Comparison of ENCODE assay signal across 8 cellular contexts in the genomic region with DNA sequence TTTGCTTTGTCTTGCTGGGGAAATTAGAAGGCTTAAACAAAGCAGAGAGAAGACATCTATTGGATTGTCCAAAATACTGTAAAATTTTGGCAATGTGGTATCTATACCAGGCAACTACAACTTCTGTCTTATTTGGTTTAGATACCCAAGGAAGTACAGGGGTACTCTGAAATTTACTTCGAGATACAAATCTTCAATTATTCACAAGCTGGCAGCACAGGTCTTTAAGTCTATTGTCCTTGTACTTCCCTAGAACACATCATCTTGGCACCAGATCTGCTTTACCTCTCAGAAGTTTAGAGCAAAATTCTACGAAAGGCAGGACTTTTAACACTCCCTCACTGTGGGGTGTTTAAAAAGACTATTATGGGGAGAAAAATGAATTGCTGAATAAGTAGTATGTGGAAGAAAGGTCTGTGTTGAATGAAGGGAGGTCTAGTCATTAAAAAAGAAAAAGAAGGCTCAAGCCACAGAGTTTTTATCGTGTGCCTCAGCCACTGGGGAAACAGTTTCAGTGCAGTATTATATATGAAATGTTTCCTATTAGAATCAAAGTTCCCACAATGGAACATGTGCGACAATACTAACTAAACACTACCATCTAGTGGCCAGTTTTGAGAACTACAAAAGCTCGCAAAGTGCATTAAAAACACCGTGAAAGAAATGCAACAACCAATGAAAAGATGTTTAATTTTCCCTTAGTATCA.
DNase-seq lines count a peak whose midpoint lies in the region; ATAC-seq and TF ChIP-seq lines count a peak whose summit lies in the region.

No MANE protein-coding gene starts in this region.

- ATAC-seq in GM21381 (IDR thresholded peaks at IDR 0.05; ENCODE audit: unreplicated experiment): peak; percentile 51
- ATAC-seq in HG03571 (IDR thresholded peaks at IDR 0.05; ENCODE audit: unreplicated experiment): peak; percentile 50
- ATAC-seq in right lobe of liver: peak; percentile 88 to 92 (median 90)

- H3K9me3 ChIP-seq in PC-9 (ENCODE audit: insufficient read depth, low read depth) (peaks cover 8% of the 10 kb centered on the region; the same call in 1 of the 2 replicates), right lobe of liver (no peaks in the 10 kb centered on the region), transverse colon (no peaks in the 10 kb centered on the region)

- intact Hi-C loops in PC-9 (cut with micrococcal nuclease; ENCODE audit: unreplicated experiment): loop anchor here (1.0 to 10.0 kb wide), 10 partner anchors 31 to 909 kb away; no protein-coding TSS in a partner anchor
- intact Hi-C loops in right lobe of liver (cut with DNase I): no loop called here
- intact Hi-C loops in transverse colon (cut with DNase I; ENCODE audit: low total_unique reads): loop anchor here (2.0 to 10.0 kb wide), 2 partner anchors 411 to 615 kb away; no protein-coding TSS in a partner anchor

- H3K9me2 ChIP-seq in PC-9 (ENCODE audit: insufficient read depth): no peaks in the 10 kb centered on the region

- no peaks in the 10 kb centered on the region for H4K20me1 ChIP-seq in PC-9 (ENCODE audit: insufficient read depth)

- peak overlapping the region; percentile 49; the same call in 1 of the 2 replicates for H3K4me3 ChIP-seq in PC-9
- no peak overlapping the region for H3K4me3 ChIP-seq in coronary artery
- no peak overlapping the region for H3K4me3 ChIP-seq in right lobe of liver
- H3K4me3 ChIP-seq in transverse colon: peak overlapping the region in 1 of 4 donors; percentile 26

- TF ChIP-seq CTCF in PC-9 (conservative IDR thresholded peaks at IDR 0.05) (peak; percentile 86), coronary artery (IDR thresholded peaks at IDR 0.05) (peak; percentile 50), right lobe of liver (IDR thresholded peaks at IDR 0.05) (peak; percentile 74 to 87 (median 77)), transverse colon (IDR thresholded peaks at IDR 0.05) (peak; percentile 77 to 84 (median 81))

- H3K36me3 ChIP-seq in PC-9 (ENCODE audit: low read depth) (no peaks in the 10 kb centered on the region), right lobe of liver (no peaks in the 10 kb centered on the region), transverse colon (no peaks in the 10 kb centered on the region)

- peaks cover 26% of the 10 kb centered on the region for H3F3A ChIP-seq in PC-9 (ENCODE audit: insufficient read depth, low read depth)

- no peak for TF ChIP-seq POLR2A in right lobe of liver (IDR thresholded peaks at IDR 0.05)
- TF ChIP-seq POLR2A in transverse colon (IDR thresholded peaks at IDR 0.05): no peak

- H3K4me1 ChIP-seq in PC-9 (replicated peaks; ENCODE audit: insufficient read depth) (peaks cover 32% of the 10 kb centered on the region), right lobe of liver (no peaks in the 10 kb centered on the region), transverse colon (peaks cover 0 to 21% (median 17%) of the 10 kb centered on the region in 4 donors)

- in situ Hi-C loops in transverse colon (cut with MboI; ENCODE audit: low pct_ligation_motif_present in 1 of 4, low pct_unique_long_range_greater_than_20kb in 1 of 4, low sequenced_read_pairs in 3 of 4): loop anchor here (5.0 to 25.0 kb wide), 12 partner anchors 125 to 915 kb away; no protein-coding TSS in a partner anchor

- 13% methylated on average over 6 of the region's 6 CpGs for WGBS in right lobe of liver (ENCODE audit: insufficient coverage, low coverage, low lambda C conversion rate, missing lambda C conversion rate)
- WGBS in transverse colon (ENCODE audit: low coverage in 1 of 2), 2 donors: 5 to 9% methylated on average over 5 to 6 of the region's 6 CpGs

- POLR2A ChIA-PET in PC-9 (lab: Charles Lee; ENCODE audit: unreplicated experiment): interaction anchor here (0.6 kb wide), 1 partner anchor 1873 kb away, joined by 7 read pairs; no protein-coding TSS in a partner anchor

- TF ChIP-seq EP300 in transverse colon (IDR thresholded peaks at IDR 0.05; ENCODE audit: low read depth): no peak

- H2AFZ ChIP-seq in PC-9: peak overlapping the region; percentile 46; the same call in 1 of the 2 replicates

- CTCF ChIA-PET in PC-9 (lab: Charles Lee): interaction anchor here (0.6 to 1.4 kb wide), 4 partner anchors 126 to 411 kb away, joined by 3 to 5 read pairs (median 4); no protein-coding TSS in a partner anchor

- H3K27ac ChIP-seq in PC-9 (peak overlapping the region; percentile 94), coronary artery (no peak overlapping the region), right lobe of liver (peak overlapping the region in 1 of 3 donors; percentile 3), transverse colon (peak overlapping the region; percentile 67 to 75 (median 72))

- DNase-seq in NCI-H2081 (lab: John Stamatoyannopoulos, UW) (peak; percentile 36 to 41), NCI-H2081 treated with DMSO at 0.1 percent for 48 hours (lab: John Stamatoyannopoulos, UW) (no peak), PC-9 (peak; percentile 28 to 58), coronary artery (ENCODE audit: low spot score) (no peak), right lobe of liver (no peak), transverse colon (no peak)

- no peaks in the 10 kb centered on the region for H3K79me2 ChIP-seq in PC-9 (ENCODE audit: low read depth)

- BruUV-seq in PC-9 (replicated peaks; lab: Mats Ljungman, UMichigan): no TSS peak

- H3K4me2 ChIP-seq in PC-9: peak overlapping the region; percentile 84

- H3K27me3 ChIP-seq in PC-9 (ENCODE audit: insufficient read depth, low read depth) (no peaks in the 10 kb centered on the region), right lobe of liver (no peaks in the 10 kb centered on the region), transverse colon (no peaks in the 10 kb centered on the region)

Comparison
In these comparisons a context has a peak if more than half of its experiments do, and no peak if none do; other contexts are left out.
1. DNase-seq: peak in NCI-H2081 (2 of 2) and PC-9 (2 of 2); none in NCI-H2081 treated with DMSO at 0.1 percent for 48 hours (single experiment), coronary artery (single experiment), right lobe of liver (0 of 3) and transverse colon (single experiment).
2. H3K27ac ChIP-seq: peak in PC-9 (single experiment) and transverse colon (4 of 4); none in coronary artery (0 of 2).
3. intact Hi-C loops: an anchor here in PC-9 (1.0 to 10.0 kb wide) and transverse colon (2.0 to 10.0 kb wide); none called in right lobe of liver.
4. Peak in every context shown above with its lines, with median percentiles within 50 percentile points of each other: ATAC-seq and CTCF ChIP-seq.